In the genomic region with DNA sequence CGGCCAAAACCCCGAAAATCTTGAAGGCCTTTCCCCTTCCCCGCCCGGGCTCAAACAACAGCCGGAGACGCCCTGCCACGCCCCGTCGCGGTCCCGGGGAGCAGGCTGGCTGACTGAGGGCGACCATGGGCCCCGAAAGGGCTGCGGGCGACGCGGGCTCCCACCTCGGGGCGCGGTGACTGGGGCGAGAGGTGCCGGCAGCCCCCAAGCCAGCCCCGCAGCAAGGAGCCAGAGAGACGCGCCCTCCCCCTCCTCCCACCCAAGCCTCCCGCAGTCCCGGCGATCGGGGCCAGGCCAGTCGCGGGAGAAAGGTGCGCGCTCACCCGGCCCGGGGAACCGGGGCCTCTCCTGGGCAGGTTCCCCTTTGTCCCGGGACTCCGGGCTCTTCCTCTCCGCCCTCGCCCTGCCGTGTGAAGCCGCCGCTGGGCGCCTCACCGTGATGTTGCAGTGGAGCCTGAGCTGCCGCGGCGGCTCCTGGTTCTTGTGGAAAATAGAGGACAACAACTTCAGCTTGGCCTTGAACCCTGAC, we compare ENCODE assay signal across 7 cellular contexts. TPM values are rescaled to one million over a fixed set of nuclear protein-coding genes. Genes with fewer than 3 reads are reported as not detected.
DNase-seq lines count a peak whose midpoint lies in the region; ATAC-seq and TF ChIP-seq lines count a peak whose summit lies in the region.

No MANE protein-coding gene starts in this region.

- H3K36me3 ChIP-seq in esophagus muscularis mucosa (no peaks in the 10 kb centered on the region), stomach smooth muscle (ENCODE audit: control insufficient read depth in 2 of 2, insufficient read depth in 2 of 2, low read length in 2 of 2) (no peaks in the 10 kb centered on the region)
- peaks cover 0 to 5% (median 0%) of the 10 kb centered on the region in 3 experiments for H3K36me3 ChIP-seq in naive thymus-derived CD4-positive, alpha-beta T cell (ENCODE audit: control insufficient read depth in 2 of 3, insufficient read depth in 3 of 3, low read length in 3 of 3)

- H3K27ac Mint-ChIP-seq in activated T-cell treated with anti-CD3 and anti-CD28 coated beads, Interleukin-2, amount 50 U/mL, for 24 hours, result peak overlapping the region; percentile 72
- H3K27ac Mint-ChIP-seq in naive thymus-derived CD4-positive, alpha-beta T cell, result peak overlapping the region; percentile 65 to 93 (median 82)

- 1% methylated on average over 15 of the region's 48 CpGs for WGBS in esophagus muscularis mucosa

- intact Hi-C loops in esophagus muscularis mucosa (cut with DNase I), result no loop called here
- intact Hi-C loops in naive thymus-derived CD4-positive, alpha-beta T cell (cut with micrococcal nuclease), result loop anchor here (1.0 to 2.0 kb wide), 4 partner anchors 31 to 411 kb away; partner anchors contain the start of genes ZSCAN2 (in 2 of the 2) and PDE8A (in 1 of the 2)

- no peak for TF ChIP-seq EP300 in esophagus muscularis mucosa (IDR thresholded peaks at IDR 0.05)

- H3K27me3 ChIP-seq in esophagus muscularis mucosa (no peaks in the 10 kb centered on the region), stomach smooth muscle (ENCODE audit: control insufficient read depth in 1 of 2, insufficient read depth in 2 of 2, low read length in 2 of 2) (no peaks in the 10 kb centered on the region)
- H3K27me3 ChIP-seq in naive thymus-derived CD4-positive, alpha-beta T cell (ENCODE audit: control insufficient read depth in 2 of 2, insufficient read depth in 2 of 2, low read length in 2 of 2), result no peaks in the 10 kb centered on the region

- CTCF ChIA-PET in naive thymus-derived CD4-positive, alpha-beta T cell (lab: Charles Lee), result interaction anchor here (0.6 to 2.6 kb wide), 5 partner anchors 9 to 323 kb away, joined by 3 to 18 read pairs (median 4); no protein-coding TSS in a partner anchor

- ATAC-seq in GM19023 (IDR thresholded peaks at IDR 0.05; ENCODE audit: unreplicated experiment), result peak; percentile 36
- peak; percentile 63 for ATAC-seq in naive thymus-derived CD4-positive, alpha-beta T cell
- ATAC-seq in HG02840 (IDR thresholded peaks at IDR 0.05; ENCODE audit: low FRiP score, unreplicated experiment), result no peak

- H3K36me3 Mint-ChIP-seq in activated T-cell treated with anti-CD3 and anti-CD28 coated beads, Interleukin-2, amount 50 U/mL, for 24 hours (ENCODE audit: low read depth), result no peaks in the 10 kb centered on the region
- peaks cover 0 to 5% (median 0%) of the 10 kb centered on the region in 5 donors for H3K36me3 Mint-ChIP-seq in naive thymus-derived CD4-positive, alpha-beta T cell

- peaks cover 0 to 14% (median 9%) of the 10 kb centered on the region in 4 donors for H3K4me1 ChIP-seq in esophagus muscularis mucosa
- H3K4me1 ChIP-seq in naive thymus-derived CD4-positive, alpha-beta T cell (ENCODE audit: control insufficient read depth in 2 of 2, insufficient read depth in 2 of 2, low read length in 2 of 2), result peaks cover 0 to 5% of the 10 kb centered on the region in 2 donors
- H3K4me1 ChIP-seq in stomach smooth muscle (ENCODE audit: control insufficient read depth, insufficient read depth, low read length), result peaks cover 6% of the 10 kb centered on the region

- peak overlapping the region; percentile 83 for H3K4me3 Mint-ChIP-seq in activated T-cell treated with anti-CD3 and anti-CD28 coated beads, Interleukin-2, amount 50 U/mL, for 24 hours
- H3K4me3 Mint-ChIP-seq in naive thymus-derived CD4-positive, alpha-beta T cell, result peak overlapping the region; percentile 78 to 97 (median 86)

- TF ChIP-seq POLR2A in NB4 (IDR thresholded peaks at IDR 0.05; ENCODE audit: extremely low read depth, insufficient read length) (no peak), esophagus muscularis mucosa (IDR thresholded peaks at IDR 0.05; ENCODE audit: low read depth) (no peak)

- H3K4me3 ChIP-seq in NB4 (ENCODE audit: low read depth, low read length) (peak overlapping the region; percentile 65), esophagus muscularis mucosa (peak overlapping the region; percentile 75 to 90 (median 89)), stomach smooth muscle (ENCODE audit: low read length in 2 of 2) (peak overlapping the region; percentile 63 to 84)
- peak overlapping the region; percentile 67 for H3K4me3 ChIP-seq in naive thymus-derived CD4-positive, alpha-beta T cell (ENCODE audit: low read length)

- TF ChIP-seq CTCF in NB4 (IDR thresholded peaks at IDR 0.05; ENCODE audit: low read depth, low read length) (no peak), esophagus muscularis mucosa (IDR thresholded peaks at IDR 0.05) (no peak)

- peaks cover 17% of the 10 kb centered on the region for H3K4me1 Mint-ChIP-seq in activated T-cell treated with anti-CD3 and anti-CD28 coated beads, Interleukin-2, amount 50 U/mL, for 24 hours (ENCODE audit: low read depth)
- H3K4me1 Mint-ChIP-seq in naive thymus-derived CD4-positive, alpha-beta T cell, result peaks cover 0 to 20% (median 10%) of the 10 kb centered on the region in 7 donors

- no peaks in the 10 kb centered on the region for H3K9me3 Mint-ChIP-seq in activated T-cell treated with anti-CD3 and anti-CD28 coated beads, Interleukin-2, amount 50 U/mL, for 24 hours
- peaks cover 0 to 4% (median 0%) of the 10 kb centered on the region in 11 donors for H3K9me3 Mint-ChIP-seq in naive thymus-derived CD4-positive, alpha-beta T cell

- DNase-seq in NB4 (ENCODE audit: low read depth) (peak; percentile 61), esophagus muscularis mucosa (ENCODE audit: extremely low spot score) (no peak)
- DNase-seq in activated T-cell treated with anti-CD3 and anti-CD28 coated beads, Interleukin-2, amount 50 U/mL, for 24 hours, result peak; percentile 69
- DNase-seq in naive thymus-derived CD4-positive, alpha-beta T cell, result peak; percentile 13 to 68 (median 40)

- H3K9me3 ChIP-seq in esophagus muscularis mucosa (no peaks in the 10 kb centered on the region), stomach smooth muscle (ENCODE audit: control insufficient read depth in 2 of 2, low read length in 2 of 2) (no peaks in the 10 kb centered on the region)
- no peaks in the 10 kb centered on the region for H3K9me3 ChIP-seq in naive thymus-derived CD4-positive, alpha-beta T cell (ENCODE audit: control insufficient read depth in 2 of 3, low read length in 3 of 3)

- no peaks in the 10 kb centered on the region for H3K27me3 Mint-ChIP-seq in activated T-cell treated with anti-CD3 and anti-CD28 coated beads, Interleukin-2, amount 50 U/mL, for 24 hours
- H3K27me3 Mint-ChIP-seq in naive thymus-derived CD4-positive, alpha-beta T cell, result peaks cover 0 to 3% (median 0%) of the 10 kb centered on the region in 5 donors

- H3K9ac ChIP-seq in stomach smooth muscle (ENCODE audit: low read length in 2 of 2), result peak overlapping the region; percentile 81 to 87

- POLR2A ChIA-PET in naive thymus-derived CD4-positive, alpha-beta T cell (lab: Charles Lee), result interaction anchor here (1.2 kb wide), 1 partner anchor 84 kb away, joined by 7 read pairs; the partner anchor contains the start of gene WDR73

- H3K27ac ChIP-seq in esophagus muscularis mucosa (replicated peaks in 1 of 4), result peak overlapping the region; percentile 94 to 96 (median 95)
- peak overlapping the region; percentile 67 for H3K27ac ChIP-seq in naive thymus-derived CD4-positive, alpha-beta T cell (ENCODE audit: low read depth, low read length)
- peak overlapping the region; percentile 85 for H3K27ac ChIP-seq in stomach smooth muscle (ENCODE audit: low read length)

RNA-seq across cellular contexts. Expression of gene ZSCAN2, which starts 30.6 kb away (rescaled TPM):
- total RNA-seq in esophagus muscularis mucosa, result 1 to 10 TPM; 4.6 to 9.5 (median 7.7) TPM
- total RNA-seq in naive thymus-derived CD4-positive, alpha-beta T cell, result 10 to 100 TPM in 2 of 5 experiments, 1 to 10 TPM in 3; 4.8 to 13.0 (median 6.8) TPM
- 10 to 100 TPM in 1 of 2 donors, 1 to 10 TPM in 1; 4.9 to 10.9 TPM for polyA plus RNA-seq in naive thymus-derived CD4-positive, alpha-beta T cell
